25 cellular contexts compared by ENCODE assay signal in genomic region chr21:41579692-41580091, GRCh38.
"Had no signal": no experiment of that assay in that cellular context is flagged by ENCODE, and none has a peak within 500 bp of the region (broad histone marks: within the 10 kb centered on the region; RNA-seq: fewer than 3 reads in every experiment).

No MANE protein-coding gene starts in this region.

- H3K27ac ChIP-seq: neural progenitor cell had no signal

- ATAC-seq: activated CD4-positive, CD25-positive, alpha-beta regulatory T cell treated with anti-CD3 and anti-CD28 coated beads, Interleukin-2, amount 50 U/mL, for 24 hours; activated CD8-positive, alpha-beta memory T cell treated with anti-CD3 and anti-CD28 coated beads, Interleukin-2, amount 10 ng/mL, durations not matched to agents 7 days and 5 days; activated CD8-positive, alpha-beta T cell treated with anti-CD3 and anti-CD28 coated beads for 36 hours; esophagus mucosa; naive thymus-derived CD4-positive, alpha-beta T cell had no signal

- H3K9me3 ChIP-seq: thyroid gland had no signal

- DNase-seq: activated CD4-positive, alpha-beta T cell treated with anti-CD3 and anti-CD28 coated beads, Interleukin-2, amount 10 ng/mL, durations not matched to agents 24 days and 14 days; activated CD8-positive, alpha-beta T cell treated with anti-CD3 and anti-CD28 coated beads for 36 hours; activated effector memory CD4-positive, alpha-beta T cell treated with anti-CD3 and anti-CD28 coated beads, Interleukin-2, amount 50 U/mL, for 16 hours; activated naive CD4-positive, alpha-beta T cell treated with anti-CD3 and anti-CD28 coated beads, Interleukin-2, amount 10 ng/mL, durations not matched to agents 7 days and 5 days; activated T-cell treated with anti-CD3 and anti-CD28 coated beads for 4 hours; amygdala; cerebellar nuclear complex; effector memory CD4-positive, alpha-beta T cell; glutamatergic neuron; hippocampal formation; kidney glomerular epithelial cell; naive thymus-derived CD4-positive, alpha-beta T cell; posterior cingulate gyrus; retina; stimulated activated CD4-positive, alpha-beta T cell treated with anti-CD3 and anti-CD28 coated beads, Interleukin-4, amount 100 ng/mL, for 24 hours; stimulated activated naive CD4-positive, alpha-beta T cell treated with Interleukin-2 at 50 U/mL for 16 hours; substantia nigra; thyroid gland had no signal

- H3K4me1 Mint-ChIP-seq: activated CD4-positive, alpha-beta T cell treated with anti-CD3 and anti-CD28 coated beads, Interleukin-2, amount 10 ng/mL, durations not matched to agents 24 days and 14 days; activated CD8-positive, alpha-beta memory T cell treated with anti-CD3 and anti-CD28 coated beads, Interleukin-2, amount 10 ng/mL, durations not matched to agents 7 days and 5 days; activated naive CD4-positive, alpha-beta T cell treated with anti-CD3 and anti-CD28 coated beads, Interleukin-2, amount 10 ng/mL, durations not matched to agents 7 days and 5 days; memory B cell; naive thymus-derived CD4-positive, alpha-beta T cell; neural progenitor cell had no signal

- H3K4me3 Mint-ChIP-seq: activated CD4-positive, alpha-beta T cell treated with anti-CD3 and anti-CD28 coated beads, Interleukin-2, amount 10 ng/mL, durations not matched to agents 24 days and 14 days; activated CD8-positive, alpha-beta memory T cell treated with anti-CD3 and anti-CD28 coated beads, Interleukin-2, amount 10 ng/mL, durations not matched to agents 7 days and 5 days; activated CD8-positive, alpha-beta T cell treated with anti-CD3 and anti-CD28 coated beads for 36 hours; activated naive CD4-positive, alpha-beta T cell treated with anti-CD3 and anti-CD28 coated beads, Interleukin-2, amount 10 ng/mL, durations not matched to agents 7 days and 5 days; memory B cell; naive thymus-derived CD4-positive, alpha-beta T cell; neural progenitor cell; T-helper 1 cell treated with Interleukin-12 subunit alpha and Interleukin-12 subunit beta and Interleukin-4 antibody, amounts not matched to agents 30 μg/mL and 1 μg/mL, for 36 hours had no signal

- H3K36me3 Mint-ChIP-seq: activated CD8-positive, alpha-beta memory T cell treated with anti-CD3 and anti-CD28 coated beads, Interleukin-2, amount 10 ng/mL, durations not matched to agents 7 days and 5 days; activated naive CD4-positive, alpha-beta T cell treated with anti-CD3 and anti-CD28 coated beads, Interleukin-2, amount 10 ng/mL, durations not matched to agents 7 days and 5 days; memory B cell; neural progenitor cell had no signal

- H3K4me3 ChIP-seq: neural progenitor cell, thyroid gland had no signal

- H3K27me3 Mint-ChIP-seq: memory B cell had no signal

- H3K27me3 ChIP-seq: neural progenitor cell, thyroid gland had no signal

- H3K27ac Mint-ChIP-seq: activated CD4-positive, alpha-beta T cell treated with anti-CD3 and anti-CD28 coated beads, Interleukin-2, amount 10 ng/mL, durations not matched to agents 24 days and 14 days; activated CD8-positive, alpha-beta memory T cell treated with anti-CD3 and anti-CD28 coated beads, Interleukin-2, amount 10 ng/mL, durations not matched to agents 7 days and 5 days; activated CD8-positive, alpha-beta T cell treated with anti-CD3 and anti-CD28 coated beads for 36 hours; activated naive CD4-positive, alpha-beta T cell treated with anti-CD3 and anti-CD28 coated beads, Interleukin-2, amount 10 ng/mL, durations not matched to agents 7 days and 5 days; memory B cell; naive thymus-derived CD4-positive, alpha-beta T cell; neural progenitor cell; T-helper 1 cell treated with Interleukin-12 subunit alpha and Interleukin-12 subunit beta and Interleukin-4 antibody, amounts not matched to agents 30 μg/mL and 1 μg/mL, for 36 hours had no signal

- FAIRE-seq: frontal cortex had no signal

- H3K36me3 ChIP-seq: neural progenitor cell, thyroid gland had no signal
